Comparison of ENCODE assay signal across 8 cellular contexts in genomic region chr2:71129114-71129890, GRCh38. TPM values are rescaled to one million over a fixed set of nuclear protein-coding genes. Genes with fewer than 3 reads are reported as not detected.
DNase-seq lines count a peak whose midpoint lies in the region; ATAC-seq and TF ChIP-seq lines count a peak whose summit lies in the region.

No MANE protein-coding gene starts in this region.

- H3K4me3 Mint-ChIP-seq in endothelial cell (ENCODE audit: unreplicated experiment) = no peak overlapping the region

- peaks cover 90% of the 10 kb centered on the region for H3K79me2 ChIP-seq in Karpas-422 (ENCODE audit: low read length)

- H3K27me3 ChIP-seq in Karpas-422 (ENCODE audit: low read length) (no peaks in the 10 kb centered on the region), ovary (no peaks in the 10 kb centered on the region)

- no peaks in the 10 kb centered on the region for H3K9me2 ChIP-seq in Karpas-422 (replicated peaks; ENCODE audit: insufficient read depth, low read length)

- TF ChIP-seq EP300 in ovary (IDR thresholded peaks at IDR 0.05) = no peak

- H3K27ac Mint-ChIP-seq in endothelial cell (ENCODE audit: unreplicated experiment) = peak overlapping the region; percentile 81

- WGBS in ovary, 3 donors = 0 to 1% (median 1%) methylated on average over 17 of the region's 17 CpGs

- H3K9me3 Mint-ChIP-seq in endothelial cell (ENCODE audit: unreplicated experiment) = no peaks in the 10 kb centered on the region

- in situ Hi-C loops in G401 (cut with HindIII; ENCODE audit: low sequenced_read_pairs) = no loop called here

- H3K4me3 ChIP-seq in Karpas-422 (ENCODE audit: low read length) = peak overlapping the region; percentile 91
- peak overlapping the region; percentile 97 for H3K4me3 ChIP-seq in ovary

- ATAC-seq in HG02678 (IDR thresholded peaks at IDR 0.05; ENCODE audit: unreplicated experiment) = no peak
- no peak for ATAC-seq in omental fat pad (ENCODE audit: low FRiP score)

- H3K36me3 ChIP-seq in Karpas-422 (ENCODE audit: insufficient read depth, low read length) (peaks cover 27% of the 10 kb centered on the region), ovary (no peaks in the 10 kb centered on the region)

- TF ChIP-seq POLR2A in ovary (IDR thresholded peaks at IDR 0.05) = no peak

- peak; percentile 26 for DNase-seq in G401 (ENCODE audit: low spot score)
- no peak for DNase-seq in Karpas-422
- no peak for DNase-seq in endothelial cell (ENCODE audit: low spot score)
- DNase-seq in ovary = no peak
- no peak for DNase-seq in activated naive CD4-positive, alpha-beta T cell treated with Interleukin-2 at 50 U/mL for 16 hours
- no peak for DNase-seq in omental fat pad (ENCODE audit: low spot score)
- DNase-seq in Kasumi-1 (lab: John Stamatoyannopoulos, UW) = no peak

- peak overlapping the region; percentile 88 for H3K9ac ChIP-seq in Karpas-422 (ENCODE audit: low read length)

- H3K27me3 Mint-ChIP-seq in endothelial cell (ENCODE audit: unreplicated experiment) = no peaks in the 10 kb centered on the region

- peaks cover 6% of the 10 kb centered on the region; the same call in 1 of the 2 replicates for H4K20me1 ChIP-seq in Karpas-422 (ENCODE audit: insufficient read depth, low read depth, low read length)

- no peaks in the 10 kb centered on the region for H3K9me3 ChIP-seq in Karpas-422 (ENCODE audit: low read length)
- H3K9me3 ChIP-seq in ovary = no peaks in the 10 kb centered on the region

- H3K4me1 ChIP-seq in Karpas-422 (ENCODE audit: low read length) (peaks cover 47% of the 10 kb centered on the region), ovary (ENCODE audit: insufficient read depth) (peaks cover 10% of the 10 kb centered on the region)

- intact Hi-C loops in ovary (cut with DNase I) = no loop called here

- H3K27ac ChIP-seq in Karpas-422 (ENCODE audit: low read length) (peak overlapping the region; percentile 42), ovary (peak overlapping the region; percentile 74 to 91)

- TF ChIP-seq CTCF in endothelial cell (IDR thresholded peaks at IDR 0.05; ENCODE audit: unreplicated experiment) = no peak
- TF ChIP-seq CTCF in ovary (IDR thresholded peaks at IDR 0.05) = no peak
- no peak for TF ChIP-seq CTCF in omental fat pad (IDR thresholded peaks at IDR 0.05)

- H2AFZ ChIP-seq in Karpas-422 (ENCODE audit: low read length) = peak overlapping the region; percentile 98

- H3K36me3 Mint-ChIP-seq in endothelial cell (ENCODE audit: low read depth, unreplicated experiment) = no peaks in the 10 kb centered on the region

- H3K4me1 Mint-ChIP-seq in endothelial cell (ENCODE audit: unreplicated experiment) = no peaks in the 10 kb centered on the region

- H3K4me2 ChIP-seq in Karpas-422 (ENCODE audit: low read depth, low read length, poor library complexity, severe bottlenecking) = peak overlapping the region; percentile 77

RNA-seq across cellular contexts. Expression of gene MCEE, which starts 0.7 kb away (rescaled TPM):
- total RNA-seq in G401 (2014; rRNA removed; shearing (Covaris generic)) = 4.3 and 17.9 TPM in 2 replicates
- 22.3 and 27.9 TPM in 2 replicates for total RNA-seq in Karpas-422 (2014; rRNA removed; shearing (Covaris generic); ENCODE audit: low replicate concordance)
- total RNA-seq in endothelial cell (ENCODE audit: unreplicated experiment) = 4.6 TPM
- 10 to 100 TPM; 10.7 to 22.0 (median 17.3) TPM for total RNA-seq in ovary
- polyA plus RNA-seq in ovary = 10 to 100 TPM; 17.6 to 22.3 TPM
- total RNA-seq in omental fat pad = 10 to 100 TPM in 3 of 4 donors, 1 to 10 TPM in 1; 5.3 to 23.0 (median 11.9) TPM

RNA-seq across cellular contexts. Expression of gene MPHOSPH10, which starts 1.1 kb away (rescaled TPM):
- total RNA-seq in G401 (2014; rRNA removed; shearing (Covaris generic)) = 13.2 and 17.5 TPM in 2 replicates
- total RNA-seq in Karpas-422 (2014; rRNA removed; shearing (Covaris generic); ENCODE audit: low replicate concordance) = 24.4 and 26.8 TPM in 2 replicates
- total RNA-seq in endothelial cell (ENCODE audit: unreplicated experiment) (24.7 TPM), ovary (10 to 100 TPM; 19.9 to 38.8 (median 28.9) TPM), omental fat pad (10 to 100 TPM; 17.9 to 38.2 (median 22.4) TPM)
- 10 to 100 TPM; 22.9 to 30.8 TPM for polyA plus RNA-seq in ovary
